In genomic region chr1:15252547-15252835, GRCh38 we compare ENCODE assay signal across 24 cellular contexts. TPM values are rescaled to one million over a fixed set of nuclear protein-coding genes. Genes with fewer than 3 reads are reported as not detected.
DNase-seq lines count a peak whose midpoint lies in the region; ATAC-seq and TF ChIP-seq lines count a peak whose summit lies in the region.
"Had no signal": no experiment of that assay in that cellular context is flagged by ENCODE, and none has a peak within 500 bp of the region (broad histone marks: within the 10 kb centered on the region; RNA-seq: fewer than 3 reads in every experiment).

No MANE protein-coding gene starts in this region.

- WGBS in endodermal cell (ENCODE audit: insufficient coverage in 1 of 2, insufficient read length in 1 of 2), 2 experiments: 91% methylated on average over 4 of the region's 4 CpGs; no CpG with 5 or more reads in 1 of the 2 experiments

- no peaks in the 10 kb centered on the region for H3K9me2 ChIP-seq in HCT116 (ENCODE audit: insufficient read depth)

- H3K9ac ChIP-seq in HCT116 (ENCODE audit: low read length) (no peak overlapping the region), endodermal cell (ENCODE audit: extremely low read depth, low read length, poor library complexity, severe bottlenecking) (no peak overlapping the region)
- H3K9ac ChIP-seq: KMS-11 had no signal

- DNase-seq in activated CD8-positive, alpha-beta memory T cell treated with anti-CD3 and anti-CD28 coated beads, Interleukin-2, amount 10 ng/mL, durations not matched to agents 7 days and 5 days: no peak
- no peak for DNase-seq in activated CD8-positive, alpha-beta memory T cell treated with anti-CD3 and anti-CD28 coated beads for 24 hours
- no peak for DNase-seq in HCT116 (ENCODE audit: low read depth, low spot score)
- peak; percentile 21 for DNase-seq in astrocyte of the hippocampus (ENCODE audit: low read depth, low spot score)
- DNase-seq in osteocyte (ENCODE audit: extremely low spot score, unreplicated experiment): peak; percentile 73
- no peak for DNase-seq in SW 1271 (lab: John Stamatoyannopoulos, UW)
- DNase-seq in cardiac septum (ENCODE audit: low spot score): no peak
- DNase-seq in endodermal cell: no peak
- DNase-seq: ACHN; amniotic stem cell; midbrain; NCI-H1694; NCI-H526 treated with DMSO at 0.1 percent for 48 hours; stimulated activated CD4-positive, alpha-beta T cell treated with anti-CD3 and anti-CD28 coated beads, Interleukin-4, amount 100 ng/mL, for 1 hour; stimulated activated naive B cell treated with anti-CD40 and anti-IgM and Interleukin-4, amounts not matched to agents 10 μg/mL and 1 μg/mL and 100 μg/mL, for 72 hours; thyroid gland had no signal

- no peak overlapping the region for H3K4me2 ChIP-seq in HCT116 (ENCODE audit: low read length)
- H3K4me2 ChIP-seq: KMS-11 had no signal

- no peak overlapping the region for H2AFZ ChIP-seq in HCT116 (ENCODE audit: low read depth, low read length, poor library complexity, severe bottlenecking)

- no peak overlapping the region for H3K4me3 ChIP-seq in HCT116 (replicated peaks in 1 of 2; ENCODE audit: low read depth in 1 of 2, low read length in 2 of 2)
- H3K4me3 ChIP-seq in endodermal cell (ENCODE audit: low read length): no peak overlapping the region
- H3K4me3 ChIP-seq: coronary artery, HAP-1, pancreas, right atrium auricular region, thyroid gland had no signal

- POLR2A ChIA-PET in HCT116 (lab: Charles Lee): no interaction called here

- H3K4me3 Mint-ChIP-seq in activated CD8-positive, alpha-beta memory T cell treated with anti-CD3 and anti-CD28 coated beads, Interleukin-2, amount 10 ng/mL, durations not matched to agents 7 days and 5 days: no peak overlapping the region
- H3K4me3 Mint-ChIP-seq in osteocyte (ENCODE audit: unreplicated experiment): no peak overlapping the region
- no peak overlapping the region for H3K4me3 Mint-ChIP-seq in endodermal cell
- H3K4me3 Mint-ChIP-seq: stimulated activated naive B cell treated with anti-CD40 and anti-IgM and Interleukin-4, amounts not matched to agents 10 μg/mL and 1 μg/mL and 100 μg/mL, for 72 hours had no signal

- H3K79me2 ChIP-seq in HCT116 (ENCODE audit: insufficient read depth, low read length): no peaks in the 10 kb centered on the region

- peaks cover 79% of the 10 kb centered on the region for H3K27me3 Mint-ChIP-seq in activated CD8-positive, alpha-beta memory T cell treated with anti-CD3 and anti-CD28 coated beads, Interleukin-2, amount 10 ng/mL, durations not matched to agents 7 days and 5 days
- H3K27me3 Mint-ChIP-seq in osteocyte (ENCODE audit: unreplicated experiment): peaks cover 76% of the 10 kb centered on the region
- H3K27me3 Mint-ChIP-seq in endodermal cell (ENCODE audit: insufficient read depth): peaks cover 26% of the 10 kb centered on the region

- TF ChIP-seq POLR2A in HCT116 (IDR thresholded peaks at IDR 0.05; ENCODE audit: borderline replicate concordance, extremely low read depth, insufficient read depth, insufficient read length): no peak

- no peak overlapping the region for H3K27ac ChIP-seq in HCT116 (ENCODE audit: low read depth, low read length)
- no peak overlapping the region for H3K27ac ChIP-seq in endodermal cell (ENCODE audit: low read depth, low read length)
- H3K27ac ChIP-seq: coronary artery, KMS-11, pancreas, right atrium auricular region, thyroid gland had no signal

- no peaks in the 10 kb centered on the region for H3K9me3 Mint-ChIP-seq in activated CD8-positive, alpha-beta memory T cell treated with anti-CD3 and anti-CD28 coated beads, Interleukin-2, amount 10 ng/mL, durations not matched to agents 7 days and 5 days (ENCODE audit: low read depth)
- no peaks in the 10 kb centered on the region for H3K9me3 Mint-ChIP-seq in osteocyte (ENCODE audit: unreplicated experiment)
- H3K9me3 Mint-ChIP-seq in endodermal cell: no peaks in the 10 kb centered on the region
- H3K9me3 Mint-ChIP-seq: stimulated activated naive B cell treated with anti-CD40 and anti-IgM and Interleukin-4, amounts not matched to agents 10 μg/mL and 1 μg/mL and 100 μg/mL, for 72 hours had no signal

- peak overlapping the region; percentile 63 for H3K27ac Mint-ChIP-seq in activated CD8-positive, alpha-beta memory T cell treated with anti-CD3 and anti-CD28 coated beads, Interleukin-2, amount 10 ng/mL, durations not matched to agents 7 days and 5 days
- no peak overlapping the region for H3K27ac Mint-ChIP-seq in osteocyte (ENCODE audit: unreplicated experiment)
- H3K27ac Mint-ChIP-seq in endodermal cell: no peak overlapping the region
- H3K27ac Mint-ChIP-seq: stimulated activated naive B cell treated with anti-CD40 and anti-IgM and Interleukin-4, amounts not matched to agents 10 μg/mL and 1 μg/mL and 100 μg/mL, for 72 hours had no signal

- no peaks in the 10 kb centered on the region for H3K36me3 ChIP-seq in HCT116 (ENCODE audit: control insufficient read depth in 1 of 2, insufficient read depth in 2 of 2, low read length in 2 of 2)
- no peaks in the 10 kb centered on the region for H3K36me3 ChIP-seq in endodermal cell (ENCODE audit: control insufficient read depth, insufficient read depth, low read length)
- H3K36me3 ChIP-seq: HAP-1, pancreas, right atrium auricular region, thyroid gland had no signal

- no peaks in the 10 kb centered on the region for H3K27me3 ChIP-seq in HCT116 (ENCODE audit: insufficient read depth, low read length)
- no peaks in the 10 kb centered on the region for H3K27me3 ChIP-seq in endodermal cell (ENCODE audit: control insufficient read depth, insufficient read depth, low read length, poor library complexity, severe bottlenecking)
- H3K27me3 ChIP-seq: pancreas, right atrium auricular region, thyroid gland had no signal

- RAD21 ChIA-PET in HCT116 (lab: Charles Lee; ENCODE audit: low non-redundant PET in 1 of 2, low total read pairs in 2 of 2, uncharacterized antibody in 2 of 2, unreplicated experiment in 2 of 2): no interaction called here

- TF ChIP-seq CTCF in HCT116 (IDR thresholded peaks at IDR 0.05 in 2 of 3, conservative IDR thresholded peaks at IDR 0.05 in 1 of 3; ENCODE audit: borderline replicate concordance in 1 of 3, insufficient read depth in 1 of 3, low read depth in 2 of 3, low read length in 2 of 3) (no peak), osteocyte (IDR thresholded peaks at IDR 0.05) (no peak), endodermal cell (conservative IDR thresholded peaks at IDR 0.05) (no peak)

- no TSS peak for BruUV-seq in HCT116 (replicated peaks; lab: Mats Ljungman, UMichigan)

- TF ChIP-seq RAD21 in HCT116 (IDR thresholded peaks at IDR 0.05; ENCODE audit: low read depth): no peak

- intact Hi-C loops in HCT116 (cut with micrococcal nuclease): no loop called here
- intact Hi-C loops in cardiac septum (cut with DNase I): no loop called here

- peaks cover 4 to 16% of the 10 kb centered on the region in 2 experiments; a peak in 3 of 4 replicates for H3K4me1 ChIP-seq in HCT116 (ENCODE audit: control insufficient read depth in 1 of 2, insufficient read depth in 2 of 2, low read length in 2 of 2)
- no peaks in the 10 kb centered on the region for H3K4me1 ChIP-seq in endodermal cell (ENCODE audit: control insufficient read depth, insufficient read depth, low read length)
- H3K4me1 ChIP-seq: HAP-1, pancreas had no signal

- peaks cover 49% of the 10 kb centered on the region for H3K4me1 Mint-ChIP-seq in activated CD8-positive, alpha-beta memory T cell treated with anti-CD3 and anti-CD28 coated beads, Interleukin-2, amount 10 ng/mL, durations not matched to agents 7 days and 5 days
- H3K4me1 Mint-ChIP-seq in osteocyte (ENCODE audit: unreplicated experiment): peaks cover 7% of the 10 kb centered on the region
- peaks cover 15% of the 10 kb centered on the region for H3K4me1 Mint-ChIP-seq in endodermal cell

- ATAC-seq in activated CD8-positive, alpha-beta memory T cell treated with anti-CD3 and anti-CD28 coated beads, Interleukin-2, amount 10 ng/mL, durations not matched to agents 7 days and 5 days: no peak
- ATAC-seq in HCT116: peak; percentile 25; the same call in 1 of the 2 replicates
- ATAC-seq: naive thymus-derived CD8-positive, alpha-beta T cell; stimulated activated naive B cell treated with anti-CD40 and anti-IgM and Interleukin-4, amounts not matched to agents 10 μg/mL and 1 μg/mL and 100 μg/mL, for 72 hours had no signal

- no peaks in the 10 kb centered on the region for H4K20me1 ChIP-seq in HCT116 (ENCODE audit: insufficient read depth)

- H3K9me3 ChIP-seq in HCT116 (ENCODE audit: control insufficient read depth in 1 of 2, insufficient read depth in 1 of 2, low read depth in 1 of 2, low read length in 2 of 2) (no peaks in the 10 kb centered on the region), endodermal cell (ENCODE audit: control insufficient read depth, low read length) (peaks cover 6% of the 10 kb centered on the region)
- H3K9me3 ChIP-seq: HAP-1, pancreas, right atrium auricular region, thyroid gland had no signal

- CTCF ChIA-PET in activated CD8-positive, alpha-beta memory T cell treated with anti-CD3 and anti-CD28 coated beads, Interleukin-2, amount 10 ng/mL, durations not matched to agents 7 days and 5 days (lab: Charles Lee): interaction anchor here (1.1 kb wide), 1 partner anchor 124 kb away, joined by 3 read pairs; no protein-coding TSS in a partner anchor
- CTCF ChIA-PET in HCT116 (lab: Charles Lee): interaction anchor here (0.9 kb wide), 1 partner anchor 124 kb away, joined by 3 read pairs; no protein-coding TSS in a partner anchor

- H3K36me3 Mint-ChIP-seq in activated CD8-positive, alpha-beta memory T cell treated with anti-CD3 and anti-CD28 coated beads, Interleukin-2, amount 10 ng/mL, durations not matched to agents 7 days and 5 days: peaks cover 3% of the 10 kb centered on the region
- H3K36me3 Mint-ChIP-seq in osteocyte (ENCODE audit: unreplicated experiment) (no peaks in the 10 kb centered on the region), endodermal cell (ENCODE audit: low read depth) (peaks cover 2% of the 10 kb centered on the region)
- H3K36me3 Mint-ChIP-seq: naive thymus-derived CD8-positive, alpha-beta T cell had no signal

RNA-seq across cellular contexts. Expression of gene FHAD1, which starts 5.5 kb away (rescaled TPM):
- total RNA-seq in activated CD8-positive, alpha-beta memory T cell treated with anti-CD3 and anti-CD28 coated beads, Interleukin-2, amount 10 ng/mL, durations not matched to agents 7 days and 5 days: not detected
- total RNA-seq in HCT116 (2021; ENCODE audit: unreplicated experiment) (3.5 TPM), osteocyte (not detected in 2 replicates), cardiac septum (0.32 TPM), endodermal cell (1 to 10 TPM; 2.9 to 3.6 TPM)
- 3.0 and 4.6 TPM in 2 replicates for polyA plus RNA-seq in HCT116 (2012)
- 1.7 TPM for polyA plus RNA-seq in endodermal cell (2013, experiment 1 of 2)
- 2.1 TPM for polyA plus RNA-seq in endodermal cell (2013, experiment 2 of 2)
- total RNA-seq: bronchial epithelial cell; naive thymus-derived CD8-positive, alpha-beta T cell; right atrium auricular region had no signal
- polyA plus RNA-seq: BJ; naive thymus-derived CD8-positive, alpha-beta T cell had no signal

Comparison
In these comparisons a context has a peak if more than half of its experiments do, and no peak if none do; other contexts are left out.
1. DNase-seq: peak in astrocyte of the hippocampus (single experiment) and osteocyte (single experiment); none in activated CD8-positive, alpha-beta memory T cell treated with anti-CD3 and anti-CD28 coated beads, Interleukin-2, amount 10 ng/mL, durations not matched to agents 7 days and 5 days (single experiment), activated CD8-positive, alpha-beta memory T cell treated with anti-CD3 and anti-CD28 coated beads for 24 hours (single experiment), HCT116 (single experiment), SW 1271 (0 of 2), cardiac septum (single experiment) and endodermal cell (single experiment).